Comparison of ENCODE assay signal across 8 cellular contexts in genomic region chr10:84026821-84027257, GRCh38.
DNase-seq lines count a peak whose midpoint lies in the region; ATAC-seq and FAIRE-seq lines count a peak whose summit lies in the region.

No MANE protein-coding gene starts in this region.

- H3K9me3 ChIP-seq in adipocyte (ENCODE audit: control insufficient read depth, low read length) = no peaks in the 10 kb centered on the region

- no peak overlapping the region for H3K4me2 ChIP-seq in mesendoderm (ENCODE audit: low read length)

- no peak overlapping the region for H3K4ac ChIP-seq in mesendoderm (ENCODE audit: low read depth, low read length)

- no peak overlapping the region for H2BK5ac ChIP-seq in mesendoderm (ENCODE audit: low read length)

- no peak overlapping the region for H4K8ac ChIP-seq in mesendoderm (ENCODE audit: low read depth, low read length)

- H2AK5ac ChIP-seq in mesendoderm (ENCODE audit: low read length) = no peak overlapping the region

- no peak overlapping the region for H2BK120ac ChIP-seq in mesendoderm (ENCODE audit: low read depth, low read length)

- H3K36me3 ChIP-seq in adipocyte (ENCODE audit: control insufficient read depth, insufficient read depth, low read length, severe bottlenecking) = no peaks in the 10 kb centered on the region
- no peaks in the 10 kb centered on the region for H3K36me3 ChIP-seq in mesendoderm (ENCODE audit: control insufficient read depth, insufficient read depth, low read length)

- no peak overlapping the region for H3K18ac ChIP-seq in mesendoderm (ENCODE audit: low read length)

- no peak for ATAC-seq in GM21737 (IDR thresholded peaks at IDR 0.05; ENCODE audit: unreplicated experiment)

- no peak overlapping the region for H3K9ac ChIP-seq in adipocyte (ENCODE audit: low read length)
- H3K9ac ChIP-seq in mesendoderm (ENCODE audit: low read length) = no peak overlapping the region

- no peak overlapping the region for H3K23ac ChIP-seq in mesendoderm (ENCODE audit: low read length)

- H3K27ac ChIP-seq in mesendoderm (ENCODE audit: low read depth, low read length) = no peak overlapping the region

- H3K4me3 ChIP-seq in adipocyte (ENCODE audit: low read length) (no peak overlapping the region), mesendoderm (ENCODE audit: low read length) (no peak overlapping the region)

- peak; percentile 12 for DNase-seq in NCI-H510A treated with DMSO at 0.1 percent for 48 hours (lab: John Stamatoyannopoulos, UW)
- no peak for DNase-seq in NCI-H510A (lab: John Stamatoyannopoulos, UW)
- DNase-seq in HTR-8/SVneo (ENCODE audit: insufficient read length, low spot score) = peak; percentile 19
- DNase-seq in adipocyte (ENCODE audit: low read depth) = peak; percentile 42
- peak; percentile 57 for DNase-seq in mesendoderm
- no peak for DNase-seq in stimulated activated naive CD4-positive, alpha-beta T cell treated with Interleukin-2 at 50 U/mL for 16 hours (lab: John Stamatoyannopoulos, UW)
- no peak for DNase-seq in NCI-H1092 treated with DMSO at 0.1 percent for 48 hours (lab: John Stamatoyannopoulos, UW)

- H3K56ac ChIP-seq in mesendoderm (ENCODE audit: low read length) = no peak overlapping the region

- H2BK15ac ChIP-seq in mesendoderm (replicated peaks; ENCODE audit: low read depth) = no peak overlapping the region

- H3K27me3 ChIP-seq in adipocyte (replicated peaks; ENCODE audit: control insufficient read depth, insufficient read depth, low read length) (no peaks in the 10 kb centered on the region), mesendoderm (ENCODE audit: insufficient read depth, low read length, poor library complexity) (no peaks in the 10 kb centered on the region)

- H3K4me1 ChIP-seq in adipocyte (ENCODE audit: control insufficient read depth, insufficient read depth, low read length) = no peaks in the 10 kb centered on the region
- H3K4me1 ChIP-seq in mesendoderm (ENCODE audit: control insufficient read depth, low read depth, low read length) = no peaks in the 10 kb centered on the region

- H3K79me1 ChIP-seq in mesendoderm (ENCODE audit: low read length) = no peaks in the 10 kb centered on the region

- FAIRE-seq in HTR-8/SVneo (lab: Jason Lieb, UNC) = no peak

- no peak overlapping the region for H4K5ac ChIP-seq in mesendoderm (ENCODE audit: low read length)

- no peaks in the 10 kb centered on the region for H3K79me2 ChIP-seq in mesendoderm (ENCODE audit: control insufficient read depth, insufficient read depth, low read length)

Comparison
In these comparisons a context has a peak if more than half of its experiments do, and no peak if none do; other contexts are left out.
1. DNase-seq: peak in NCI-H510A treated with DMSO at 0.1 percent for 48 hours (single experiment), HTR-8/SVneo (single experiment), adipocyte (single experiment) and mesendoderm (single experiment); none in NCI-H510A (single experiment), stimulated activated naive CD4-positive, alpha-beta T cell treated with Interleukin-2 at 50 U/mL for 16 hours (single experiment) and NCI-H1092 treated with DMSO at 0.1 percent for 48 hours (single experiment).